In genomic region chr20:61919239-61919638, GRCh38 we compare ENCODE assay signal across 25 cellular contexts.
DNase-seq lines count a peak whose midpoint lies in the region; ATAC-seq and TF ChIP-seq lines count a peak whose summit lies in the region.
"Had no signal": no experiment of that assay in that cellular context is flagged by ENCODE, and none has a peak within 500 bp of the region (broad histone marks: within the 10 kb centered on the region; RNA-seq: fewer than 3 reads in every experiment).

No MANE protein-coding gene starts in this region.

- H3K36me3 Mint-ChIP-seq in chondrocyte (ENCODE audit: low read depth) = no peaks in the 10 kb centered on the region
- H3K36me3 Mint-ChIP-seq: CD14-positive monocyte; CD4-positive, alpha-beta memory T cell; CD4-positive, CD25-positive, alpha-beta regulatory T cell; CD8-positive, alpha-beta memory T cell had no signal

- no peak overlapping the region for H3K4me3 Mint-ChIP-seq in chondrocyte (ENCODE audit: unreplicated experiment)
- H3K4me3 Mint-ChIP-seq: CD14-positive monocyte; CD4-positive, alpha-beta memory T cell; CD4-positive, CD25-positive, alpha-beta regulatory T cell; CD8-positive, alpha-beta memory T cell had no signal

- H3K9me3 Mint-ChIP-seq in chondrocyte (ENCODE audit: low read depth) = peaks cover 3% of the 10 kb centered on the region

- peak; percentile 53 for DNase-seq in Right ventricle myocardium inferior (ENCODE audit: missing footprints)
- no peak for DNase-seq in right atrium auricular region (ENCODE audit: low spot score)
- peak in 2 of 3 donors; percentile 8 to 15 for DNase-seq in right cardiac atrium
- no peak for DNase-seq in left ventricle myocardium inferior
- peak; percentile 44 for DNase-seq in chondrocyte (ENCODE audit: low spot score)
- no peak for DNase-seq in OCI-M2 (lab: John Stamatoyannopoulos, UW; ENCODE audit: unreplicated experiment)
- no peak for DNase-seq in A172 (ENCODE audit: low spot score)
- DNase-seq: ACHN; BE2C; C1 segment of cervical spinal cord; CD4-positive, alpha-beta memory T cell; CD4-positive, CD25-positive, alpha-beta regulatory T cell; CD8-positive, alpha-beta memory T cell; COR-L47; DMS 273 treated with DMSO at 0.1 percent for 48 hours; DMS153; DMS53; DMS79; DND-41; EL; GDM1 had no signal

- intact Hi-C loops in Right ventricle myocardium inferior (cut with DNase I) = no loop called here
- intact Hi-C loops in right cardiac atrium (cut with DNase I) = no loop called here
- intact Hi-C loops in left ventricle myocardium inferior (cut with micrococcal nuclease) = no loop called here

- no peaks in the 10 kb centered on the region for H3K9me3 ChIP-seq in right atrium auricular region
- H3K9me3 ChIP-seq in right cardiac atrium (ENCODE audit: control insufficient read depth, low read length) = no peaks in the 10 kb centered on the region
- H3K9me3 ChIP-seq in left ventricle myocardium inferior (replicated peaks) = no peaks in the 10 kb centered on the region
- H3K9me3 ChIP-seq: BE2C had no signal

- WGBS in right cardiac atrium = 82% methylated on average over 6 of the region's 6 CpGs

- ATAC-seq in Right ventricle myocardium inferior (no peak), right cardiac atrium (no peak)
- ATAC-seq: GM12878 had no signal

- H3K4me3 ChIP-seq in right atrium auricular region (no peak overlapping the region), right cardiac atrium (ENCODE audit: low read length) (no peak overlapping the region), left ventricle myocardium inferior (no peak overlapping the region)
- H3K4me3 ChIP-seq: BLaER1, GM12878 had no signal

- TF ChIP-seq CTCF in right atrium auricular region (IDR thresholded peaks at IDR 0.05) = no peak
- no peak for TF ChIP-seq CTCF in left ventricle myocardium inferior (IDR thresholded peaks at IDR 0.05; ENCODE audit: borderline replicate concordance)
- no peak for TF ChIP-seq CTCF in chondrocyte (IDR thresholded peaks at IDR 0.05)

- H3K27me3 ChIP-seq in right atrium auricular region (no peaks in the 10 kb centered on the region), right cardiac atrium (ENCODE audit: control insufficient read depth, insufficient read depth) (no peaks in the 10 kb centered on the region), left ventricle myocardium inferior (ENCODE audit: low read depth) (peaks cover 58% of the 10 kb centered on the region)
- H3K27me3 ChIP-seq: BE2C, BLaER1 had no signal

- H3K36me3 ChIP-seq in right atrium auricular region (no peaks in the 10 kb centered on the region), left ventricle myocardium inferior (no peaks in the 10 kb centered on the region)
- H3K36me3 ChIP-seq: BE2C, BLaER1 had no signal

- peaks cover 5% of the 10 kb centered on the region for H3K27me3 Mint-ChIP-seq in chondrocyte (ENCODE audit: low read depth)
- H3K27me3 Mint-ChIP-seq: CD4-positive, CD25-positive, alpha-beta regulatory T cell had no signal

- H3K4me1 Mint-ChIP-seq in chondrocyte (ENCODE audit: low read depth) = no peaks in the 10 kb centered on the region
- H3K4me1 Mint-ChIP-seq: CD14-positive monocyte; CD4-positive, alpha-beta memory T cell; CD4-positive, CD25-positive, alpha-beta regulatory T cell; CD8-positive, alpha-beta memory T cell had no signal

- no peak overlapping the region for H3K27ac Mint-ChIP-seq in chondrocyte (ENCODE audit: unreplicated experiment)
- H3K27ac Mint-ChIP-seq: CD14-positive monocyte; CD4-positive, alpha-beta memory T cell; CD4-positive, CD25-positive, alpha-beta regulatory T cell; CD8-positive, alpha-beta memory T cell had no signal

- H3K27ac ChIP-seq in right atrium auricular region (no peak overlapping the region), right cardiac atrium (ENCODE audit: low read length) (no peak overlapping the region), left ventricle myocardium inferior (replicated peaks) (no peak overlapping the region)
- H3K27ac ChIP-seq: 22Rv1, BLaER1 had no signal

- H3K4me1 ChIP-seq in right atrium auricular region = no peaks in the 10 kb centered on the region
- no peaks in the 10 kb centered on the region for H3K4me1 ChIP-seq in right cardiac atrium (ENCODE audit: control insufficient read depth, insufficient read depth, low read length)
- no peaks in the 10 kb centered on the region for H3K4me1 ChIP-seq in left ventricle myocardium inferior
- H3K4me1 ChIP-seq: BE2C, BLaER1 had no signal

Comparison
In these comparisons a context has a peak if more than half of its experiments do, and no peak if none do; other contexts are left out.
1. DNase-seq: peak in Right ventricle myocardium inferior (single experiment), right cardiac atrium (2 of 3) and chondrocyte (single experiment); none in right atrium auricular region (single experiment), left ventricle myocardium inferior (single experiment), OCI-M2 (single experiment) and A172 (single experiment).